ENCODE assay signal across 11 cellular contexts in the genomic region with DNA sequence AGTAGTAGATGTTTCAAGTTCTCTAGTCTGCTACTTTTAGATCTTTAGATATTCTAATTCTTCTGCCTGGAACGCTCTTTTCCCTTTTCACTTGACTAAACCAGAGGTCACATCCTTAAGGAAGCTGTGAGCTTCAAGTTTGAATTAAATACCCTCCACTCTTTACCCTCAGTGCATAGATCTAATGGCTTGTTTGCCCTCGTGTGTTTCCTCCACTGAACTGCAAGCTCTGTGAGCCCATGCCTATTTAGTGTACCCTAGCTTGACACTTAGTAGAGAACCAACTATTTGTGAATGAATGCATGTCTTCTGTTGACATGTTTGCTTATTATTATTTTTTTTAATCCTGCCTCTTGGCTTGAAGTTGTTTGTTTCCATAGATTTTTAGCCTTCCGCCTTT.
DNase-seq lines count a peak whose midpoint lies in the region; ATAC-seq, FAIRE-seq and TF ChIP-seq lines count a peak whose summit lies in the region.
"Had no signal": no experiment of that assay in that cellular context is flagged by ENCODE, and none has a peak within 500 bp of the region (broad histone marks: within the 10 kb centered on the region; RNA-seq: fewer than 3 reads in every experiment).

No MANE protein-coding gene starts in this region.

- intact Hi-C loops in CD4-positive, alpha-beta T cell (cut with DNase I, micrococcal nuclease), result loop anchor here in 1 of 2 experiments (10.0 kb wide), 1 partner anchor 506 kb away; no protein-coding TSS in a partner anchor

- no peaks in the 10 kb centered on the region for H3K27me3 ChIP-seq in neural cell (ENCODE audit: insufficient read depth, low read depth, low read length)
- no peaks in the 10 kb centered on the region for H3K27me3 ChIP-seq in CD4-positive, alpha-beta T cell (ENCODE audit: control insufficient read depth, insufficient read depth, low read length)

- no peak overlapping the region for H3K27ac Mint-ChIP-seq in brain
- no peak overlapping the region for H3K27ac Mint-ChIP-seq in CD4-positive, alpha-beta T cell
- H3K27ac Mint-ChIP-seq: stimulated activated memory B cell treated with anti-CD40 and anti-IgM and Interleukin-4, amounts not matched to agents 10 μg/mL and 1 μg/mL and 100 μg/mL, for 72 hours had no signal

- H3K9ac ChIP-seq in neural cell (ENCODE audit: low read length), result no peak overlapping the region

- no peak for TF ChIP-seq RAD21 in neural cell (conservative IDR thresholded peaks at IDR 0.05)

- CTCF ChIA-PET in CD4-positive, alpha-beta T cell (lab: Charles Lee), result no interaction called here

- DNase-seq in DMS53 (lab: John Stamatoyannopoulos, UW) (peak; percentile 55), DMS53 treated with DMSO at 0.1 percent for 48 hours (lab: John Stamatoyannopoulos, UW; ENCODE audit: unreplicated experiment) (no peak), HT1080 (ENCODE audit: low read depth) (peak; percentile 11), NCI-H446 treated with DMSO at 0.1 percent for 48 hours (lab: John Stamatoyannopoulos, UW) (no peak), RCC 7860 (ENCODE audit: low spot score) (no peak)
- no peak for DNase-seq in CD4-positive, alpha-beta T cell
- DNase-seq: naive thymus-derived CD8-positive, alpha-beta T cell; Right ventricle myocardium superior had no signal

- no peak for ATAC-seq in CD4-positive, alpha-beta T cell (ENCODE audit: poor library complexity)
- ATAC-seq: naive thymus-derived CD8-positive, alpha-beta T cell; stimulated activated memory B cell treated with anti-CD40 and anti-IgM and Interleukin-4, amounts not matched to agents 10 μg/mL and 1 μg/mL and 100 μg/mL, for 72 hours had no signal

- H3K27ac ChIP-seq in neural cell (ENCODE audit: low read length), result no peak overlapping the region
- H3K27ac ChIP-seq in CD4-positive, alpha-beta T cell (ENCODE audit: low read depth, low read length), result no peak overlapping the region

- no peaks in the 10 kb centered on the region for H3K9me2 ChIP-seq in neural cell (ENCODE audit: insufficient read depth, low read length)

- peak; percentile 23 to 32 for TF ChIP-seq CTCF in brain (conservative IDR thresholded peaks at IDR 0.05)
- TF ChIP-seq CTCF in neural cell (IDR thresholded peaks at IDR 0.05; ENCODE audit: poor library complexity, severe bottlenecking), result peak; percentile 19
- TF ChIP-seq CTCF in CD4-positive, alpha-beta T cell (IDR thresholded peaks at IDR 0.05), result no peak

- H3K4me2 ChIP-seq in neural cell (ENCODE audit: low read length), result no peak overlapping the region

- H3K27me3 Mint-ChIP-seq in brain, result no peaks in the 10 kb centered on the region
- H3K27me3 Mint-ChIP-seq in CD4-positive, alpha-beta T cell, result no peaks in the 10 kb centered on the region
- H3K27me3 Mint-ChIP-seq: naive thymus-derived CD8-positive, alpha-beta T cell; stimulated activated memory B cell treated with anti-CD40 and anti-IgM and Interleukin-4, amounts not matched to agents 10 μg/mL and 1 μg/mL and 100 μg/mL, for 72 hours had no signal

- H2AFZ ChIP-seq in neural cell (ENCODE audit: low read depth, low read length), result no peak overlapping the region

- TF ChIP-seq EP300 in neural cell (conservative IDR thresholded peaks at IDR 0.05; ENCODE audit: poor library complexity, severe bottlenecking), result no peak

- H3K36me3 ChIP-seq in neural cell (ENCODE audit: insufficient read depth, low read length), result peaks cover 6% of the 10 kb centered on the region

- POLR2A ChIA-PET in CD4-positive, alpha-beta T cell (lab: Charles Lee), result interaction anchor here (1.1 kb wide), 1 partner anchor 21 kb away, joined by 3 read pairs; no protein-coding TSS in a partner anchor

- H3K79me2 ChIP-seq in neural cell (replicated peaks; ENCODE audit: insufficient read depth, low read length), result no peaks in the 10 kb centered on the region

- H3K4me3 Mint-ChIP-seq in brain, result no peak overlapping the region
- no peak overlapping the region for H3K4me3 Mint-ChIP-seq in CD4-positive, alpha-beta T cell
- H3K4me3 Mint-ChIP-seq: naive thymus-derived CD8-positive, alpha-beta T cell; stimulated activated memory B cell treated with anti-CD40 and anti-IgM and Interleukin-4, amounts not matched to agents 10 μg/mL and 1 μg/mL and 100 μg/mL, for 72 hours had no signal

- peaks cover 35% of the 10 kb centered on the region for H3K36me3 Mint-ChIP-seq in brain
- H3K36me3 Mint-ChIP-seq in CD4-positive, alpha-beta T cell (ENCODE audit: low read depth), result peaks cover 32% of the 10 kb centered on the region

- peaks cover 0 to 11% (median 3%) of the 10 kb centered on the region in 5 experiments for H3K9me3 Mint-ChIP-seq in brain
- no peaks in the 10 kb centered on the region for H3K9me3 Mint-ChIP-seq in CD4-positive, alpha-beta T cell
- H3K9me3 Mint-ChIP-seq: stimulated activated memory B cell treated with anti-CD40 and anti-IgM and Interleukin-4, amounts not matched to agents 10 μg/mL and 1 μg/mL and 100 μg/mL, for 72 hours had no signal

- no peaks in the 10 kb centered on the region for H3K9me3 ChIP-seq in neural cell (ENCODE audit: low read length)
- H3K9me3 ChIP-seq in CD4-positive, alpha-beta T cell (ENCODE audit: control insufficient read depth, low read length), result no peaks in the 10 kb centered on the region

- no peak overlapping the region for H3K4me3 ChIP-seq in neural cell (ENCODE audit: low read length)

- peaks cover 8% of the 10 kb centered on the region for H3K4me1 Mint-ChIP-seq in brain
- no peaks in the 10 kb centered on the region for H3K4me1 Mint-ChIP-seq in CD4-positive, alpha-beta T cell (ENCODE audit: low read depth)
- H3K4me1 Mint-ChIP-seq: naive thymus-derived CD8-positive, alpha-beta T cell; stimulated activated memory B cell treated with anti-CD40 and anti-IgM and Interleukin-4, amounts not matched to agents 10 μg/mL and 1 μg/mL and 100 μg/mL, for 72 hours had no signal

- no peaks in the 10 kb centered on the region for H4K20me1 ChIP-seq in neural cell (ENCODE audit: insufficient read depth)

- no peak for FAIRE-seq in RCC 7860 (lab: Jason Lieb, UNC)

- H3F3A ChIP-seq in neural cell (ENCODE audit: insufficient read depth, low read length, poor library complexity, severe bottlenecking), result no peaks in the 10 kb centered on the region

TF ChIP-seq in neural cell, 6 proteins besides CTCF, POLR2A, EP300 and RAD21:
- TF ChIP-seq EZH2 (IDR thresholded peaks at IDR 0.05; ENCODE audit: borderline replicate concordance, insufficient read depth, low read length, poor library complexity, severe bottlenecking) (no peak), MXI1 (conservative IDR thresholded peaks at IDR 0.05; ENCODE audit: poor library complexity, severe bottlenecking) (no peak), POLR2AphosphoS5 (IDR thresholded peaks at IDR 0.05) (no peak), TAF1 (IDR thresholded peaks at IDR 0.05; ENCODE audit: low read depth) (no peak), SMC3 (conservative IDR thresholded peaks at IDR 0.05; ENCODE audit: poor library complexity) (no peak)
- TF ChIP-seq, protein P1, sequence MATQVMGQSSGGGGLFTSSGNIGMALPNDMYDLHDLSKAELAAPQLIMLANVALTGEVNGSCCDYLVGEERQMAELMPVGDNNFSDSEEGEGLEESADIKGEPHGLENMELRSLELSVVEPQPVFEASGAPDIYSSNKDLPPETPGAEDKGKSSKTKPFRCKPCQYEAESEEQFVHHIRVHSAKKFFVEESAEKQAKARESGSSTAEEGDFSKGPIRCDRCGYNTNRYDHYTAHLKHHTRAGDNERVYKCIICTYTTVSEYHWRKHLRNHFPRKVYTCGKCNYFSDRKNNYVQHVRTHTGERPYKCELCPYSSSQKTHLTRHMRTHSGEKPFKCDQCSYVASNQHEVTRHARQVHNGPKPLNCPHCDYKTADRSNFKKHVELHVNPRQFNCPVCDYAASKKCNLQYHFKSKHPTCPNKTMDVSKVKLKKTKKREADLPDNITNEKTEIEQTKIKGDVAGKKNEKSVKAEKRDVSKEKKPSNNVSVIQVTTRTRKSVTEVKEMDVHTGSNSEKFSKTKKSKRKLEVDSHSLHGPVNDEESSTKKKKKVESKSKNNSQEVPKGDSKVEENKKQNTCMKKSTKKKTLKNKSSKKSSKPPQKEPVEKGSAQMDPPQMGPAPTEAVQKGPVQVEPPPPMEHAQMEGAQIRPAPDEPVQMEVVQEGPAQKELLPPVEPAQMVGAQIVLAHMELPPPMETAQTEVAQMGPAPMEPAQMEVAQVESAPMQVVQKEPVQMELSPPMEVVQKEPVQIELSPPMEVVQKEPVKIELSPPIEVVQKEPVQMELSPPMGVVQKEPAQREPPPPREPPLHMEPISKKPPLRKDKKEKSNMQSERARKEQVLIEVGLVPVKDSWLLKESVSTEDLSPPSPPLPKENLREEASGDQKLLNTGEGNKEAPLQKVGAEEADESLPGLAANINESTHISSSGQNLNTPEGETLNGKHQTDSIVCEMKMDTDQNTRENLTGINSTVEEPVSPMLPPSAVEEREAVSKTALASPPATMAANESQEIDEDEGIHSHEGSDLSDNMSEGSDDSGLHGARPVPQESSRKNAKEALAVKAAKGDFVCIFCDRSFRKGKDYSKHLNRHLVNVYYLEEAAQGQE (IDR thresholded peaks at IDR 0.05; ENCODE audit: borderline replicate concordance), result no peak

Comparison
In these comparisons a context has a peak if more than half of its experiments do, and no peak if none do; other contexts are left out.
1. DNase-seq: peak in DMS53 (single experiment) and HT1080 (single experiment); none in DMS53 treated with DMSO at 0.1 percent for 48 hours (single experiment), NCI-H446 treated with DMSO at 0.1 percent for 48 hours (single experiment), RCC 7860 (single experiment) and CD4-positive, alpha-beta T cell (0 of 10).